18 cellular contexts compared by ENCODE assay signal in the genomic region with DNA sequence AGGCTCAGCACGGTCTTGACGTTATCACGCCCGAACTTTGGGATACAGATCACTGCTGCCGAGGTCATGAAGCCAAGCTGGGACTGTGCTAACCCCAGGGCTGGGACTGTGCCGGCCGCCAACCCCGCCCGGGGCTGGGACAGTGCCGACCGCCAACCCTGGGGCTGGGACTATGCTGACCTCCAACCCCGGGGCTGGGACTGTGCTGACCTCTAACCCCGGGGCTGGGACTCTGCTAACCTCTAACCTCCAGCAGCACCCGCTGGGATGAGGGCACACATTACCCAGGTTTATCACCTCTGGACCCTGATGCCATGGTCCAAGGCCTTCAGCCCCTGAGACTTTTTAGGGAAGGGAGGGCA.
DNase-seq lines count a peak whose midpoint lies in the region; FAIRE-seq and TF ChIP-seq lines count a peak whose summit lies in the region.
"Had no signal": no experiment of that assay in that cellular context is flagged by ENCODE, and none has a peak within 500 bp of the region (broad histone marks: within the 10 kb centered on the region; RNA-seq: fewer than 3 reads in every experiment).

No MANE protein-coding gene starts in this region.

- intact Hi-C loops in esophagus squamous epithelium (cut with DNase I), result no loop called here

- H3K18ac ChIP-seq in H1 (ENCODE audit: extremely low read depth, low read length), result no peak overlapping the region
- no peak overlapping the region for H3K18ac ChIP-seq in neuronal stem cell (ENCODE audit: low read length)

- H2AK5ac ChIP-seq in H1 (ENCODE audit: low read depth, low read length) (no peak overlapping the region), neuronal stem cell (ENCODE audit: low read depth, low read length) (no peak overlapping the region)

- H3K4ac ChIP-seq in H1 (replicated peaks; ENCODE audit: insufficient read length, low read depth, low read length) (no peak overlapping the region), neuronal stem cell (ENCODE audit: low read length) (no peak overlapping the region)

- H3K79me1 ChIP-seq in H1 (ENCODE audit: low read depth, low read length), result no peaks in the 10 kb centered on the region
- H3K79me1 ChIP-seq in neuronal stem cell (ENCODE audit: low read depth, low read length), result no peaks in the 10 kb centered on the region

- TF ChIP-seq CTCF in H1 (IDR thresholded peaks at IDR 0.05; ENCODE audit: control extremely low read depth in 1 of 3, insufficient read depth in 1 of 3, low read depth in 1 of 3, low read length in 3 of 3), result no peak
- no peak for TF ChIP-seq CTCF in nephron progenitor cell (IDR thresholded peaks at IDR 0.05)
- no peak for TF ChIP-seq CTCF in esophagus squamous epithelium (IDR thresholded peaks at IDR 0.05)

- H2AFZ ChIP-seq in H1 (ENCODE audit: low read length) (no peak overlapping the region), neuronal stem cell (ENCODE audit: low read length) (no peak overlapping the region)
- H2AFZ ChIP-seq: GM23248 had no signal

- no peak overlapping the region for H3K4me3 Mint-ChIP-seq in nephron progenitor cell
- H3K4me3 Mint-ChIP-seq: CD8-positive, alpha-beta T cell; IgD-negative memory B cell had no signal

- peaks cover 33% of the 10 kb centered on the region for H3K4me1 Mint-ChIP-seq in nephron progenitor cell

- H3K79me2 ChIP-seq in H1 (ENCODE audit: control insufficient read depth in 1 of 2, insufficient read depth in 2 of 2, low read length in 2 of 2), result no peaks in the 10 kb centered on the region

- H3K27ac Mint-ChIP-seq in nephron progenitor cell, result no peak overlapping the region
- H3K27ac Mint-ChIP-seq: CD8-positive, alpha-beta T cell; IgD-negative memory B cell had no signal

- H3K9me3 ChIP-seq in BLaER1 (peaks cover 17% of the 10 kb centered on the region), H1 (ENCODE audit: insufficient read depth in 2 of 2, low read depth in 1 of 2, low read length in 1 of 2) (peaks cover 3 to 7% of the 10 kb centered on the region in 2 experiments; a peak in 2 of 4 replicates), neuronal stem cell (replicated peaks in 1 of 2; ENCODE audit: control insufficient read depth in 2 of 2, insufficient read depth in 1 of 2, low read depth in 1 of 2, low read length in 2 of 2) (peaks cover 2 to 4% of the 10 kb centered on the region in 2 donors), esophagus squamous epithelium (peaks cover 0 to 5% (median 0%) of the 10 kb centered on the region in 3 donors)

- no peak overlapping the region for H2BK12ac ChIP-seq in H1 (ENCODE audit: low read depth, low read length)
- peak overlapping the region; percentile 63 for H2BK12ac ChIP-seq in neuronal stem cell (ENCODE audit: low read length)

- no peak overlapping the region for H2BK15ac ChIP-seq in H1 (ENCODE audit: low read length)
- H2BK15ac ChIP-seq in neuronal stem cell (ENCODE audit: low read length), result no peak overlapping the region

- H4K5ac ChIP-seq in H1 (ENCODE audit: insufficient read length, low read depth, low read length), result no peak overlapping the region

- no peaks in the 10 kb centered on the region for H3K27me3 ChIP-seq in BLaER1
- H3K27me3 ChIP-seq in H1 (replicated peaks in 1 of 4; ENCODE audit: control insufficient read depth in 3 of 4, extremely low read depth in 1 of 4, insufficient read depth in 3 of 4, low read length in 3 of 4), result no peaks in the 10 kb centered on the region
- H3K27me3 ChIP-seq in neuronal stem cell (ENCODE audit: control insufficient read depth in 3 of 3, insufficient read depth in 3 of 3, low read depth in 1 of 3, low read length in 3 of 3), result no peaks in the 10 kb centered on the region
- peaks cover 0 to 27% (median 0%) of the 10 kb centered on the region in 4 donors for H3K27me3 ChIP-seq in esophagus squamous epithelium

- TF ChIP-seq EP300 in H1 (IDR thresholded peaks at IDR 0.05; ENCODE audit: borderline replicate concordance in 1 of 2, low read depth in 2 of 2, low read length in 2 of 2), result no peak

- no peak overlapping the region for H3K56ac ChIP-seq in H1 (replicated peaks; ENCODE audit: insufficient read length, low read depth, low read length)

- no peak for TF ChIP-seq RAD21 in H1 (IDR thresholded peaks at IDR 0.05 in 1 of 2, conservative IDR thresholded peaks at IDR 0.05 in 1 of 2; ENCODE audit: low read depth in 2 of 2, low read length in 2 of 2)

- H3K4me2 ChIP-seq in BLaER1, result peak overlapping the region; percentile 80
- H3K4me2 ChIP-seq in H1 (ENCODE audit: insufficient read depth in 1 of 2, low read depth in 2 of 2, low read length in 2 of 2), result no peak overlapping the region
- no peak overlapping the region for H3K4me2 ChIP-seq in neuronal stem cell (ENCODE audit: insufficient read depth, low read length, poor library complexity, severe bottlenecking)

- CTCF ChIA-PET in H1 (lab: Charles Lee; ENCODE audit: partially characterized antibody), result no interaction called here

- H3K14ac ChIP-seq in H1 (ENCODE audit: insufficient read length), result no peak overlapping the region
- H3K14ac ChIP-seq in neuronal stem cell (ENCODE audit: low read length), result no peak overlapping the region

- no peak for FAIRE-seq in H1 (lab: Jason Lieb, UNC)
- peak; percentile 27 for FAIRE-seq in urothelium cell line (lab: Jason Lieb, UNC)
- FAIRE-seq: G401.6, GM12891, H54, HTR-8/SVneo had no signal

- peaks cover 4% of the 10 kb centered on the region for H3K27me3 Mint-ChIP-seq in nephron progenitor cell (ENCODE audit: low read depth, poor library complexity)
- H3K27me3 Mint-ChIP-seq: IgD-negative memory B cell had no signal

- no peaks in the 10 kb centered on the region for H4K20me1 ChIP-seq in BLaER1
- no peaks in the 10 kb centered on the region for H4K20me1 ChIP-seq in H1 (replicated peaks in 1 of 2; ENCODE audit: control insufficient read depth in 1 of 2, insufficient read depth in 2 of 2, low read length in 2 of 2)
- H4K20me1 ChIP-seq: BLaER1 treated with 17β-estradiol and CSF1 and Interleukin-3, amounts not matched to agents 10 nM and 100 nM had no signal

- H2BK5ac ChIP-seq in H1 (ENCODE audit: low read depth, low read length), result no peak overlapping the region
- H2BK5ac ChIP-seq in neuronal stem cell (ENCODE audit: low read length), result no peak overlapping the region

- POLR2A ChIA-PET in H1 (lab: Charles Lee; ENCODE audit: partially characterized antibody), result no interaction called here

- H3K9me3 Mint-ChIP-seq in nephron progenitor cell, result peaks cover 25% of the 10 kb centered on the region

- DNase-seq in H1 (ENCODE audit: low read depth in 1 of 2, low spot score in 2 of 2) (no peak), neuronal stem cell (ENCODE audit: low spot score) (no peak), urothelium cell line (ENCODE audit: low spot score) (no peak), nephron progenitor cell (no peak), esophagus squamous epithelium (lab: John Stamatoyannopoulos, UW) (no peak), germinal center (ENCODE audit: low spot score) (no peak)
- DNase-seq: 8988T; Calu3; CD8-positive, alpha-beta T cell; GM23248; HCEC 1CT had no signal

- no peak overlapping the region for H3K9ac ChIP-seq in BLaER1
- H3K9ac ChIP-seq in H1 (replicated peaks in 1 of 4; ENCODE audit: extremely low read depth in 1 of 4, low read depth in 3 of 4, low read length in 3 of 4), result no peak overlapping the region
- peak overlapping the region; percentile 44 for H3K9ac ChIP-seq in neuronal stem cell (ENCODE audit: low read depth, low read length, poor library complexity)
- H3K9ac ChIP-seq: BLaER1 treated with 17β-estradiol and CSF1 and Interleukin-3, amounts not matched to agents 10 nM and 100 nM; GM23248 had no signal

- 94% methylated on average over 10 of the region's 14 CpGs; no CpG with 5 or more reads in 1 of the 2 experiments for WGBS in H1 (ENCODE audit: extremely low coverage in 1 of 2, insufficient coverage in 1 of 2, insufficient read length in 1 of 2, insufficient replicate concordance in 2 of 2, low coverage in 1 of 2, low lambda C conversion rate in 2 of 2, missing lambda C conversion rate in 1 of 2), 2 experiments
- WGBS in neuronal stem cell (ENCODE audit: extremely low coverage in 2 of 2, insufficient read length in 2 of 2, insufficient replicate concordance in 1 of 2), 2 donors, result no CpG with 5 or more reads among the region's 14 CpGs
- 96% methylated on average over 5 of the region's 14 CpGs; no CpG with 5 or more reads in 1 of the 2 donors for WGBS in esophagus squamous epithelium, 2 donors

- H3K4me1 ChIP-seq in BLaER1, result peaks cover 27% of the 10 kb centered on the region
- no peaks in the 10 kb centered on the region for H3K4me1 ChIP-seq in H1 (replicated peaks in 1 of 4; ENCODE audit: control insufficient read depth in 3 of 4, insufficient read depth in 4 of 4, low read length in 3 of 4)
- H3K4me1 ChIP-seq in neuronal stem cell (ENCODE audit: control insufficient read depth in 2 of 2, insufficient read depth in 1 of 2, low read depth in 1 of 2, low read length in 2 of 2), result no peaks in the 10 kb centered on the region
- no peaks in the 10 kb centered on the region for H3K4me1 ChIP-seq in esophagus squamous epithelium

- H3K4me3 ChIP-seq in BLaER1, result no peak overlapping the region
- no peak overlapping the region for H3K4me3 ChIP-seq in H1 (ENCODE audit: extremely low read depth in 1 of 4, insufficient read depth in 2 of 4, low read depth in 3 of 4, low read length in 4 of 4)
- no peak overlapping the region for H3K4me3 ChIP-seq in neuronal stem cell (ENCODE audit: low read length in 2 of 2)
- H3K4me3 ChIP-seq in esophagus squamous epithelium, result no peak overlapping the region
- H3K4me3 ChIP-seq: BLaER1 treated with 17β-estradiol and CSF1 and Interleukin-3, amounts not matched to agents 10 nM and 100 nM; GM23248 had no signal

- TF ChIP-seq POLR2A in H1 (IDR thresholded peaks at IDR 0.05; ENCODE audit: control extremely low read depth in 1 of 2, low read depth in 2 of 2, low read length in 2 of 2), result no peak
- no peak for TF ChIP-seq POLR2A in esophagus squamous epithelium (IDR thresholded peaks at IDR 0.05)

- H3K27ac ChIP-seq in BLaER1 (0 out of 2 replicates have a peak overlapping the region, but pooled peaks have one; percentile 13), H1 (ENCODE audit: low read depth, low read length) (no peak overlapping the region), neuronal stem cell (replicated peaks; ENCODE audit: low read length) (no peak overlapping the region), esophagus squamous epithelium (no peak overlapping the region)
- H3K27ac ChIP-seq: BLaER1 treated with 17β-estradiol and CSF1 and Interleukin-3, amounts not matched to agents 10 nM and 100 nM; GM23248 had no signal

- no peak overlapping the region for H3K23ac ChIP-seq in H1 (ENCODE audit: insufficient read length)
- no peak overlapping the region for H3K23ac ChIP-seq in neuronal stem cell (ENCODE audit: low read depth, low read length, poor library complexity)

- H3K36me3 Mint-ChIP-seq in nephron progenitor cell (ENCODE audit: low read depth), result peaks cover 30% of the 10 kb centered on the region
- H3K36me3 Mint-ChIP-seq: CD8-positive, alpha-beta T cell had no signal

- H4K91ac ChIP-seq in H1 (replicated peaks; ENCODE audit: insufficient read length, low read length) (no peak overlapping the region), neuronal stem cell (ENCODE audit: low read depth, low read length, poor library complexity) (no peak overlapping the region)

- no peak overlapping the region for H2BK20ac ChIP-seq in H1 (ENCODE audit: low read length)

- 0 out of 2 replicates have a peak, but pooled peaks cover 4% of the 10 kb centered on the region for H3K36me3 ChIP-seq in BLaER1
- no peaks in the 10 kb centered on the region for H3K36me3 ChIP-seq in H1 (ENCODE audit: control insufficient read depth in 2 of 4, insufficient read depth in 4 of 4, low read length in 3 of 4)
- no peaks in the 10 kb centered on the region for H3K36me3 ChIP-seq in neuronal stem cell (replicated peaks in 1 of 2; ENCODE audit: control insufficient read depth in 2 of 2, insufficient read depth in 2 of 2, low read length in 2 of 2)
- no peaks in the 10 kb centered on the region for H3K36me3 ChIP-seq in esophagus squamous epithelium

- no peak overlapping the region for H2BK120ac ChIP-seq in H1 (replicated peaks; ENCODE audit: low read depth, low read length)
- no peak overlapping the region for H2BK120ac ChIP-seq in neuronal stem cell (ENCODE audit: low read depth, low read length)

- H3K23me2 ChIP-seq in H1 (ENCODE audit: low read depth, low read length), result no peaks in the 10 kb centered on the region

- H4K8ac ChIP-seq in H1 (ENCODE audit: extremely low read depth, insufficient read depth, low read length), result peak overlapping the region; percentile 51; the same call in 1 of the 2 replicates
- no peak overlapping the region for H4K8ac ChIP-seq in neuronal stem cell (ENCODE audit: low read depth, low read length)
